Comparison of ENCODE assay signal across 8 cellular contexts in genomic region chr6:3456794-3457709, GRCh38. TPM values are rescaled to one million over a fixed set of nuclear protein-coding genes. Genes with fewer than 3 reads are reported as not detected.
DNase-seq lines count a peak whose midpoint lies in the region; ATAC-seq and TF ChIP-seq lines count a peak whose summit lies in the region.

Gene SLC22A23, minus strand, starts transcription at chr6:3457050. Its CDS starts 491 bp downstream, at chr6:3456559.

- DNase-seq in EL (peak; percentile 45), OCI-LY7 (ENCODE audit: low spot score) (peak; percentile 39), fibroblast of the aortic adventitia (ENCODE audit: low read depth) (no peak), nephron progenitor cell (peak; percentile 90)
- DNase-seq in activated T-helper 1 cell treated with anti-CD3 and anti-CD28 coated beads, Interleukin-12 subunit alpha, Interleukin-12 subunit beta, Interleukin-2, Interleukin-4 antibody, amounts not matched to agents 30 ng/mL and 10 ng/mL and 1 ng/mL, durations not matched to agents 14 hours and 24 hours and 36 hours (ENCODE audit: low spot score) = peak; percentile 42

- no peaks in the 10 kb centered on the region for H3K9me2 ChIP-seq in OCI-LY7 (ENCODE audit: insufficient read depth, low read length)

- peak within 1 kb of the TSS; percentile 81 for H3K4me3 Mint-ChIP-seq in activated T-helper 1 cell treated with anti-CD3 and anti-CD28 coated beads, Interleukin-12 subunit alpha, Interleukin-12 subunit beta, Interleukin-2, Interleukin-4 antibody, amounts not matched to agents 30 ng/mL and 10 ng/mL and 1 ng/mL, durations not matched to agents 14 hours and 24 hours and 36 hours
- peak within 1 kb of the TSS; percentile 83 for H3K4me3 Mint-ChIP-seq in nephron progenitor cell
- peak within 1 kb of the TSS; percentile 62 for H3K4me3 Mint-ChIP-seq in stimulated activated naive CD8-positive, alpha-beta T cell treated with anti-CD3 and anti-CD28 coated beads, Interleukin-15, Interleukin-2, amounts not matched to agents 100 ng/mL and 50 ng/mL, for 24 hours

- POLR2A ChIA-PET in OCI-LY7 (lab: Charles Lee) = interaction anchor here (1.4 kb wide), 1 partner anchor 8 kb away, joined by 3 read pairs; no protein-coding TSS in a partner anchor

- CTCF ChIA-PET in OCI-LY7 (lab: Charles Lee; ENCODE audit: unreplicated experiment) = interaction anchor here (0.6 kb wide), 1 partner anchor 118 kb away, joined by 3 read pairs; no protein-coding TSS in a partner anchor

- no peaks in the 10 kb centered on the region for H3K9me3 Mint-ChIP-seq in activated T-helper 1 cell treated with anti-CD3 and anti-CD28 coated beads, Interleukin-12 subunit alpha, Interleukin-12 subunit beta, Interleukin-2, Interleukin-4 antibody, amounts not matched to agents 30 ng/mL and 10 ng/mL and 1 ng/mL, durations not matched to agents 14 hours and 24 hours and 36 hours
- H3K9me3 Mint-ChIP-seq in nephron progenitor cell = peaks cover 7% of the 10 kb centered on the region
- no peaks in the 10 kb centered on the region for H3K9me3 Mint-ChIP-seq in stimulated activated naive CD8-positive, alpha-beta T cell treated with anti-CD3 and anti-CD28 coated beads, Interleukin-15, Interleukin-2, amounts not matched to agents 100 ng/mL and 50 ng/mL, for 24 hours

- peak within 1 kb of the TSS; percentile 70 for H3K27ac Mint-ChIP-seq in activated T-helper 1 cell treated with anti-CD3 and anti-CD28 coated beads, Interleukin-12 subunit alpha, Interleukin-12 subunit beta, Interleukin-2, Interleukin-4 antibody, amounts not matched to agents 30 ng/mL and 10 ng/mL and 1 ng/mL, durations not matched to agents 14 hours and 24 hours and 36 hours
- H3K27ac Mint-ChIP-seq in nephron progenitor cell = no peak within 1 kb of the TSS
- peak within 1 kb of the TSS; percentile 7 for H3K27ac Mint-ChIP-seq in stimulated activated naive CD8-positive, alpha-beta T cell treated with anti-CD3 and anti-CD28 coated beads, Interleukin-15, Interleukin-2, amounts not matched to agents 100 ng/mL and 50 ng/mL, for 24 hours

- intact Hi-C loops in OCI-LY7 (cut with micrococcal nuclease; ENCODE audit: unreplicated experiment) = no loop called here
- intact Hi-C loops in activated T-helper 1 cell treated with anti-CD3 and anti-CD28 coated beads, Interleukin-12 subunit alpha, Interleukin-12 subunit beta, Interleukin-2, Interleukin-4 antibody, amounts not matched to agents 30 ng/mL and 10 ng/mL and 1 ng/mL, durations not matched to agents 14 hours and 24 hours and 36 hours (cut with micrococcal nuclease) = loop anchor here (1.0 to 10.0 kb wide), 4 partner anchors 178 to 692 kb away; partner anchors contain the start of genes BPHL and WRNIP1

- peak; percentile 62 for TF ChIP-seq CTCF in OCI-LY7 (conservative IDR thresholded peaks at IDR 0.05; ENCODE audit: low read length)
- peak; percentile 50 for TF ChIP-seq CTCF in fibroblast of the aortic adventitia (IDR thresholded peaks at IDR 0.05; ENCODE audit: insufficient read depth, low read length)
- TF ChIP-seq CTCF in nephron progenitor cell (IDR thresholded peaks at IDR 0.05) = peak; percentile 60

- peak within 1 kb of the TSS; percentile 58 for H3K4me2 ChIP-seq in OCI-LY7 (ENCODE audit: low read length)

- no peaks in the 10 kb centered on the region for H3K79me2 ChIP-seq in OCI-LY7 (ENCODE audit: insufficient read depth, low read depth, low read length)

- H3K4me1 Mint-ChIP-seq in activated T-helper 1 cell treated with anti-CD3 and anti-CD28 coated beads, Interleukin-12 subunit alpha, Interleukin-12 subunit beta, Interleukin-2, Interleukin-4 antibody, amounts not matched to agents 30 ng/mL and 10 ng/mL and 1 ng/mL, durations not matched to agents 14 hours and 24 hours and 36 hours (ENCODE audit: low read depth) = peaks cover 7% of the 10 kb centered on the region
- H3K4me1 Mint-ChIP-seq in nephron progenitor cell = peaks cover 24% of the 10 kb centered on the region
- peaks cover 8% of the 10 kb centered on the region for H3K4me1 Mint-ChIP-seq in stimulated activated naive CD8-positive, alpha-beta T cell treated with anti-CD3 and anti-CD28 coated beads, Interleukin-15, Interleukin-2, amounts not matched to agents 100 ng/mL and 50 ng/mL, for 24 hours (ENCODE audit: low read depth)

- ATAC-seq in HG03045 (IDR thresholded peaks at IDR 0.05; ENCODE audit: unreplicated experiment) = peak; percentile 56
- no peak for ATAC-seq in HG03097 (IDR thresholded peaks at IDR 0.05; ENCODE audit: low FRiP score, unreplicated experiment)

- no TSS peak for BruUV-seq in OCI-LY7 (replicated peaks; lab: Mats Ljungman, UMichigan)

- no peaks in the 10 kb centered on the region for H3K36me3 Mint-ChIP-seq in activated T-helper 1 cell treated with anti-CD3 and anti-CD28 coated beads, Interleukin-12 subunit alpha, Interleukin-12 subunit beta, Interleukin-2, Interleukin-4 antibody, amounts not matched to agents 30 ng/mL and 10 ng/mL and 1 ng/mL, durations not matched to agents 14 hours and 24 hours and 36 hours (ENCODE audit: low read depth)
- H3K36me3 Mint-ChIP-seq in nephron progenitor cell (ENCODE audit: low read depth) = no peaks in the 10 kb centered on the region
- H3K36me3 Mint-ChIP-seq in stimulated activated naive CD8-positive, alpha-beta T cell treated with anti-CD3 and anti-CD28 coated beads, Interleukin-15, Interleukin-2, amounts not matched to agents 100 ng/mL and 50 ng/mL, for 24 hours (ENCODE audit: low read depth) = no peaks in the 10 kb centered on the region

- H3K4me3 ChIP-seq in OCI-LY7 (ENCODE audit: low read depth, low read length, poor library complexity, severe bottlenecking) = peak within 1 kb of the TSS; percentile 31
- H3K4me3 ChIP-seq in fibroblast of the aortic adventitia (ENCODE audit: low read depth, low read length) = peak within 1 kb of the TSS; percentile 80

- H3K27ac ChIP-seq in OCI-LY7 (ENCODE audit: low read depth, low read length, poor library complexity, severe bottlenecking) = no peak within 1 kb of the TSS

- H3K27me3 Mint-ChIP-seq in activated T-helper 1 cell treated with anti-CD3 and anti-CD28 coated beads, Interleukin-12 subunit alpha, Interleukin-12 subunit beta, Interleukin-2, Interleukin-4 antibody, amounts not matched to agents 30 ng/mL and 10 ng/mL and 1 ng/mL, durations not matched to agents 14 hours and 24 hours and 36 hours (ENCODE audit: insufficient read depth) = peaks cover 46% of the 10 kb centered on the region
- peaks cover 25% of the 10 kb centered on the region for H3K27me3 Mint-ChIP-seq in nephron progenitor cell (ENCODE audit: low read depth, poor library complexity)
- H3K27me3 Mint-ChIP-seq in stimulated activated naive CD8-positive, alpha-beta T cell treated with anti-CD3 and anti-CD28 coated beads, Interleukin-15, Interleukin-2, amounts not matched to agents 100 ng/mL and 50 ng/mL, for 24 hours = peaks cover 40% of the 10 kb centered on the region

- H4K20me1 ChIP-seq in OCI-LY7 (ENCODE audit: insufficient read depth, low read length) = no peaks in the 10 kb centered on the region; the same call in 1 of the 2 replicates

- no peak within 1 kb of the TSS for H2AFZ ChIP-seq in OCI-LY7 (ENCODE audit: low read length)

- no peaks in the 10 kb centered on the region for H3K4me1 ChIP-seq in OCI-LY7 (ENCODE audit: insufficient read depth, low read length, poor library complexity, severe bottlenecking)

- no peaks in the 10 kb centered on the region for H3K36me3 ChIP-seq in OCI-LY7 (ENCODE audit: insufficient read depth, low read length)

- H3K9me3 ChIP-seq in OCI-LY7 (ENCODE audit: low read length) = no peaks in the 10 kb centered on the region

RNA-seq across cellular contexts. Expression of gene SLC22A23, which starts in this region (rescaled TPM):
- total RNA-seq in OCI-LY7 (2014; rRNA removed; shearing (Covaris generic)) = not detected in 2 replicates
- total RNA-seq in OCI-LY7 (2022) = not detected in 2 replicates
- total RNA-seq in activated T-helper 1 cell treated with anti-CD3 and anti-CD28 coated beads, Interleukin-12 subunit alpha, Interleukin-12 subunit beta, Interleukin-2, Interleukin-4 antibody, amounts not matched to agents 30 ng/mL and 10 ng/mL and 1 ng/mL, durations not matched to agents 14 hours and 24 hours and 36 hours = 0.05 and 0.39 TPM in 2 replicates
- total RNA-seq in fibroblast of the aortic adventitia (ENCODE audit: low replicate concordance) = 7.8 and 9.0 TPM in 2 replicates

Comparison
In these comparisons a context has a peak if more than half of its experiments do, and no peak if none do; other contexts are left out.
1. Peak in DNase-seq, H3K4me3 ChIP-seq and H3K4me2 ChIP-seq in OCI-LY7; RNA of the gene not detected or under 1 TPM.
2. Peak in DNase-seq in activated T-helper 1 cell treated with anti-CD3 and anti-CD28 coated beads, Interleukin-12 subunit alpha, Interleukin-12 subunit beta, Interleukin-2, Interleukin-4 antibody, amounts not matched to agents 30 ng/mL and 10 ng/mL and 1 ng/mL, durations not matched to agents 14 hours and 24 hours and 36 hours; RNA of the gene not detected or under 1 TPM.